9 cellular contexts compared by ENCODE assay signal in genomic region chr13:44142911-44143665, GRCh38.
DNase-seq lines count a peak whose midpoint lies in the region; ATAC-seq, FAIRE-seq and TF ChIP-seq lines count a peak whose summit lies in the region.
"Had no signal": no experiment of that assay in that cellular context is flagged by ENCODE, and none has a peak within 500 bp of the region (broad histone marks: within the 10 kb centered on the region; RNA-seq: fewer than 3 reads in every experiment).

No MANE protein-coding gene starts in this region.

- POLR2A ChIA-PET in HepG2 (lab: Yijun Ruan, JAX), result no interaction called here

- intact Hi-C loops in activated naive CD4-positive, alpha-beta T cell treated with anti-CD3 and anti-CD28 coated beads for 36 hours (cut with micrococcal nuclease), result loop anchor here (1.0 to 5.0 kb wide), 8 partner anchors 54 to 1319 kb away; partner anchors contain the start of genes CCDC122, COG3, LACC1 and TSC22D1
- intact Hi-C loops in HepG2 (cut with micrococcal nuclease; ENCODE audit: unreplicated experiment), result loop anchor here (1.0 to 5.0 kb wide), 2 partner anchors 91 to 293 kb away; no protein-coding TSS in a partner anchor

- H3K9ac ChIP-seq in HepG2 (ENCODE audit: insufficient read depth, low read depth, low read length), result no peak overlapping the region

- H3K79me2 ChIP-seq in HepG2 (ENCODE audit: insufficient read depth, low read length), result no peaks in the 10 kb centered on the region

- peaks cover 26% of the 10 kb centered on the region for H3K4me1 ChIP-seq in HepG2 (ENCODE audit: insufficient read depth, low read length)

- no peak overlapping the region for H2AFZ ChIP-seq in HepG2 (ENCODE audit: low read length)

- H3K4me2 ChIP-seq in HepG2 (ENCODE audit: low read depth, low read length), result peak overlapping the region; percentile 93; the same call in 1 of the 2 replicates

- peak overlapping the region; percentile 89 for H3K4me3 Mint-ChIP-seq in activated naive CD4-positive, alpha-beta T cell treated with anti-CD3 and anti-CD28 coated beads for 36 hours
- peak overlapping the region; percentile 82 for H3K4me3 Mint-ChIP-seq in activated naive CD8-positive, alpha-beta T cell treated with anti-CD3 and anti-CD28 coated beads, Interleukin-2, amount 50 U/mL, for 24 hours
- peak overlapping the region; percentile 96 for H3K4me3 Mint-ChIP-seq in type B pancreatic cell

- H3K27me3 Mint-ChIP-seq in activated naive CD4-positive, alpha-beta T cell treated with anti-CD3 and anti-CD28 coated beads for 36 hours (ENCODE audit: low read depth), result no peaks in the 10 kb centered on the region
- peaks cover 6% of the 10 kb centered on the region for H3K27me3 Mint-ChIP-seq in activated naive CD8-positive, alpha-beta T cell treated with anti-CD3 and anti-CD28 coated beads, Interleukin-2, amount 50 U/mL, for 24 hours
- H3K27me3 Mint-ChIP-seq in type B pancreatic cell, result no peaks in the 10 kb centered on the region

- no TSS peak for BruUV-seq in HepG2 (replicated peaks; lab: Mats Ljungman, UMichigan)

- no peak for TF ChIP-seq POLR2A in HepG2 (IDR thresholded peaks at IDR 0.05; ENCODE audit: insufficient read depth in 1 of 2, low read depth in 2 of 2, low read length in 2 of 2)

- no peaks in the 10 kb centered on the region for H3K9me3 ChIP-seq in HepG2 (ENCODE audit: low read length)

- no peak overlapping the region for H3K27ac ChIP-seq in HepG2 (ENCODE audit: extremely low read length, insufficient read depth, low read length)

- H3K36me3 Mint-ChIP-seq in activated naive CD4-positive, alpha-beta T cell treated with anti-CD3 and anti-CD28 coated beads for 36 hours (ENCODE audit: low read depth), result no peaks in the 10 kb centered on the region
- H3K36me3 Mint-ChIP-seq in activated naive CD8-positive, alpha-beta T cell treated with anti-CD3 and anti-CD28 coated beads, Interleukin-2, amount 50 U/mL, for 24 hours (ENCODE audit: low read depth), result no peaks in the 10 kb centered on the region
- H3K36me3 Mint-ChIP-seq in type B pancreatic cell, result no peaks in the 10 kb centered on the region

- no peaks in the 10 kb centered on the region for H3K36me3 ChIP-seq in HepG2 (replicated peaks in 1 of 2; ENCODE audit: control insufficient read depth in 1 of 2, insufficient read depth in 2 of 2, low read length in 2 of 2)

- H3K4me3 ChIP-seq in HepG2 (replicated peaks in 1 of 3; ENCODE audit: insufficient read depth in 1 of 3, low read depth in 2 of 3, low read length in 3 of 3), result no peak overlapping the region; a peak in 1 of 6 replicates

- ATAC-seq in activated naive CD8-positive, alpha-beta T cell treated with anti-CD3 and anti-CD28 coated beads, Interleukin-2, amount 50 U/mL, for 24 hours, result no peak
- no peak for ATAC-seq in HepG2
- no peak for ATAC-seq in HG02642 (IDR thresholded peaks at IDR 0.05; ENCODE audit: poor library complexity, unreplicated experiment)
- no peak for ATAC-seq in GM19455 (IDR thresholded peaks at IDR 0.05; ENCODE audit: unreplicated experiment)

- TF ChIP-seq CTCF in HepG2 (CRISPR knock-in tag; IDR thresholded peaks at IDR 0.05), result no peak
- TF ChIP-seq CTCF in type B pancreatic cell (conservative IDR thresholded peaks at IDR 0.05), result no peak

- DNase-seq in activated naive CD4-positive, alpha-beta T cell treated with anti-CD3 and anti-CD28 coated beads for 36 hours, result no peak
- no peak for DNase-seq in activated naive CD4-positive, alpha-beta T cell (lab: John Stamatoyannopoulos, UW)
- DNase-seq in activated naive CD8-positive, alpha-beta T cell treated with anti-CD3 and anti-CD28 coated beads, Interleukin-2, amount 50 U/mL, for 24 hours, result no peak
- DNase-seq in HepG2 (ENCODE audit: low spot score), result no peak
- no peak for DNase-seq in type B pancreatic cell (ENCODE audit: extremely low spot score, unreplicated experiment)
- no peak for DNase-seq in NOMO-1 treated with dmso at 0.1 percent for 144 hours (lab: John Stamatoyannopoulos, UW; ENCODE audit: unreplicated experiment)

- CTCF ChIA-PET in activated naive CD4-positive, alpha-beta T cell treated with anti-CD3 and anti-CD28 coated beads for 36 hours (lab: Charles Lee), result interaction anchor here (0.7 to 0.8 kb wide), 2 partner anchors 278 to 294 kb away, joined by 3 read pairs; no protein-coding TSS in a partner anchor
- CTCF ChIA-PET in HepG2 (lab: Yijun Ruan, JAX; ENCODE audit: low intra/inter-chr PET ratio, low total read pairs), result no interaction called here

- H3K9me3 Mint-ChIP-seq in activated naive CD4-positive, alpha-beta T cell treated with anti-CD3 and anti-CD28 coated beads for 36 hours, result no peaks in the 10 kb centered on the region
- H3K9me3 Mint-ChIP-seq in activated naive CD8-positive, alpha-beta T cell treated with anti-CD3 and anti-CD28 coated beads, Interleukin-2, amount 50 U/mL, for 24 hours, result no peaks in the 10 kb centered on the region
- no peaks in the 10 kb centered on the region for H3K9me3 Mint-ChIP-seq in type B pancreatic cell

- 15% methylated on average over 4 of the region's 4 CpGs for WGBS in HepG2 (ENCODE audit: low lambda C conversion rate)

- no peak for FAIRE-seq in HepG2 (lab: Jason Lieb, UNC)
- FAIRE-seq: colon had no signal

- no peaks in the 10 kb centered on the region for H4K20me1 ChIP-seq in HepG2 (ENCODE audit: insufficient read depth, low read length)

- TF ChIP-seq EP300 in HepG2 (IDR thresholded peaks at IDR 0.05; ENCODE audit: low read depth in 2 of 2, low read length in 2 of 2) (no peak), HepG2 (CRISPR knock-in tag; IDR thresholded peaks at IDR 0.05; ENCODE audit: borderline replicate concordance) (no peak)

- H3K27me3 ChIP-seq in HepG2 (ENCODE audit: control insufficient read depth in 1 of 2, insufficient read depth in 2 of 2, low read length in 2 of 2), result no peaks in the 10 kb centered on the region

- no peak for TF ChIP-seq RAD21 in HepG2 (CRISPR knock-in tag; IDR thresholded peaks at IDR 0.05)

- peaks cover 11% of the 10 kb centered on the region for H3K4me1 Mint-ChIP-seq in activated naive CD4-positive, alpha-beta T cell treated with anti-CD3 and anti-CD28 coated beads for 36 hours (ENCODE audit: low read depth)
- peaks cover 25% of the 10 kb centered on the region for H3K4me1 Mint-ChIP-seq in activated naive CD8-positive, alpha-beta T cell treated with anti-CD3 and anti-CD28 coated beads, Interleukin-2, amount 50 U/mL, for 24 hours
- H3K4me1 Mint-ChIP-seq in type B pancreatic cell (ENCODE audit: unreplicated experiment), result peaks cover 20% of the 10 kb centered on the region

- H3K27ac Mint-ChIP-seq in activated naive CD4-positive, alpha-beta T cell treated with anti-CD3 and anti-CD28 coated beads for 36 hours, result no peak overlapping the region
- H3K27ac Mint-ChIP-seq in activated naive CD8-positive, alpha-beta T cell treated with anti-CD3 and anti-CD28 coated beads, Interleukin-2, amount 50 U/mL, for 24 hours, result no peak overlapping the region
- peak overlapping the region; percentile 94 for H3K27ac Mint-ChIP-seq in type B pancreatic cell

- in situ Hi-C loops in HepG2 (cut with HindIII; ENCODE audit: extremely low pct_ligation_motif_present, low pct_unique_long_range_greater_than_20kb), result no loop called here

TF ChIP-seq in HepG2, 621 proteins besides CTCF, POLR2A, EP300 and RAD21:
- no peak for TF ChIP-seq RERE (CRISPR knock-in tag; IDR thresholded peaks at IDR 0.05; ENCODE audit: low read depth)
- peak; percentile 68 for TF ChIP-seq CEBPB (IDR thresholded peaks at IDR 0.05; ENCODE audit: borderline replicate concordance, low read depth, low read length)
